6 cellular contexts compared by ENCODE assay signal in genomic region chr4:77209012-77209411, GRCh38.
"Had no signal": no experiment of that assay in that cellular context is flagged by ENCODE, and none has a peak within 500 bp of the region (broad histone marks: within the 10 kb centered on the region; RNA-seq: fewer than 3 reads in every experiment).

No MANE protein-coding gene starts in this region.

- H3K4me3 ChIP-seq: HAP-1, K562 had no signal

- DNase-seq: GOT3, H7, IMR-90, KG1 had no signal

- H3K4me1 ChIP-seq: HAP-1 had no signal

- H3K9me3 ChIP-seq: HAP-1 had no signal

- ATAC-seq: K562 had no signal

- H3K36me3 ChIP-seq: HAP-1 had no signal
